In the genomic region with DNA sequence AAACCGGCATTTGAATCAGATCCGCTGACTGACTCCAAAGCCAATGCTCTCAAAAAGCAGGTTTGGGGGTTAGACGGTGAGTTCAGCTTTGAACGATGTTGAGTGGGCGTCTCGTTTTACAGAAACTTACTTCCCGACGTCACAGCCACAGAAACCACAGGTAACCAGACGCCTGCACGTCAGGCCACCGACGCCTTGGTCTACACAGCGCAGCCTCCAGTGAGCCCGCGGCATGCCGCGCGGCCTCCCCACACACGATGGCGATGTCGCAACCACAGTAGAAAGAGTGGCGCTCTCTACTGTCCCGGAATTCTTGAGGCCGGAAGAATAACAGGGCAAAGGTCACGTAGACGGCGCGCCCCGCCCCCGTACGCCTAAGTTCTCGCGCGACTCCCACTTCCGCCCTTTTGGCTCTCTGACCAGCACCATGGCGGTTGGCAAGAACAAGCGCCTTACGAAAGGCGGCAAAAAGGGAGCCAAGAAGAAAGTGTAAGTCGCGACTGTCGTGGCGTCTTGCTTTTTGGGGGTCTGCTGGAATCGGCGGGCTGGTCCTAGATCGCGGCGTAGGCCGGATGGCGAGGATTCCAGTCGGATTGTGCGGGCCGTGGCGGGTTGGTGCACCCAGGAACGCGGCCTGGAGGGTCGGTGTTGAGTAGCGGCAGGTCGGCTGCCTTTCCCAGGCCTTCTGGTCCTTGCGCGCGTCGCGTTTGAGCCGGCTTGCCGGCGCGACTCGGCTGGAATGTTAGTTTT, we compare ENCODE assay signal across 1 cellular context.
TF ChIP-seq lines count a peak whose summit lies in the region.

A gene (plus strand): TSS at position 403 of the 750 bp plus-strand sequence. CDS start 25 bp downstream, at position 428.

TF ChIP-seq in HepG2, 621 proteins besides CTCF, POLR2A, EP300 and RAD21 (continued from another document):
- TF ChIP-seq MLLT10 (CRISPR knock-in tag; IDR thresholded peaks at IDR 0.05) (no peak), XBP1 (CRISPR knock-in tag; IDR thresholded peaks at IDR 0.05) (peak; percentile 88; the same call in 1 of the 2 replicates), SRSF1 (optimal IDR thresholded peaks at IDR 0.05; ENCODE audit: low read depth, low read length) (no peak)
- TF ChIP-seq, protein P1, sequence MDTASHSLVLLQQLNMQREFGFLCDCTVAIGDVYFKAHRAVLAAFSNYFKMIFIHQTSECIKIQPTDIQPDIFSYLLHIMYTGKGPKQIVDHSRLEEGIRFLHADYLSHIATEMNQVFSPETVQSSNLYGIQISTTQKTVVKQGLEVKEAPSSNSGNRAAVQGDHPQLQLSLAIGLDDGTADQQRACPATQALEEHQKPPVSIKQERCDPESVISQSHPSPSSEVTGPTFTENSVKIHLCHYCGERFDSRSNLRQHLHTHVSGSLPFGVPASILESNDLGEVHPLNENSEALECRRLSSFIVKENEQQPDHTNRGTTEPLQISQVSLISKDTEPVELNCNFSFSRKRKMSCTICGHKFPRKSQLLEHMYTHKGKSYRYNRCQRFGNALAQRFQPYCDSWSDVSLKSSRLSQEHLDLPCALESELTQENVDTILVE (CRISPR knock-in tag; IDR thresholded peaks at IDR 0.05) = peak; percentile 94
- TF ChIP-seq, protein P2, sequence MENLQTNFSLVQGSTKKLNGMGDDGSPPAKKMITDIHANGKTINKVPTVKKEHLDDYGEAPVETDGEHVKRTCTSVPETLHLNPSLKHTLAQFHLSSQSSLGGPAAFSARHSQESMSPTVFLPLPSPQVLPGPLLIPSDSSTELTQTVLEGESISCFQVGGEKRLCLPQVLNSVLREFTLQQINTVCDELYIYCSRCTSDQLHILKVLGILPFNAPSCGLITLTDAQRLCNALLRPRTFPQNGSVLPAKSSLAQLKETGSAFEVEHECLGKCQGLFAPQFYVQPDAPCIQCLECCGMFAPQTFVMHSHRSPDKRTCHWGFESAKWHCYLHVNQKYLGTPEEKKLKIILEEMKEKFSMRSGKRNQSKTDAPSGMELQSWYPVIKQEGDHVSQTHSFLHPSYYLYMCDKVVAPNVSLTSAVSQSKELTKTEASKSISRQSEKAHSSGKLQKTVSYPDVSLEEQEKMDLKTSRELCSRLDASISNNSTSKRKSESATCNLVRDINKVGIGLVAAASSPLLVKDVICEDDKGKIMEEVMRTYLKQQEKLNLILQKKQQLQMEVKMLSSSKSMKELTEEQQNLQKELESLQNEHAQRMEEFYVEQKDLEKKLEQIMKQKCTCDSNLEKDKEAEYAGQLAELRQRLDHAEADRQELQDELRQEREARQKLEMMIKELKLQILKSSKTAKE (CRISPR knock-in tag; IDR thresholded peaks at IDR 0.05; ENCODE audit: borderline replicate concordance) = peak; percentile 55; the same call in 1 of the 2 replicates
- TF ChIP-seq, protein P3, sequence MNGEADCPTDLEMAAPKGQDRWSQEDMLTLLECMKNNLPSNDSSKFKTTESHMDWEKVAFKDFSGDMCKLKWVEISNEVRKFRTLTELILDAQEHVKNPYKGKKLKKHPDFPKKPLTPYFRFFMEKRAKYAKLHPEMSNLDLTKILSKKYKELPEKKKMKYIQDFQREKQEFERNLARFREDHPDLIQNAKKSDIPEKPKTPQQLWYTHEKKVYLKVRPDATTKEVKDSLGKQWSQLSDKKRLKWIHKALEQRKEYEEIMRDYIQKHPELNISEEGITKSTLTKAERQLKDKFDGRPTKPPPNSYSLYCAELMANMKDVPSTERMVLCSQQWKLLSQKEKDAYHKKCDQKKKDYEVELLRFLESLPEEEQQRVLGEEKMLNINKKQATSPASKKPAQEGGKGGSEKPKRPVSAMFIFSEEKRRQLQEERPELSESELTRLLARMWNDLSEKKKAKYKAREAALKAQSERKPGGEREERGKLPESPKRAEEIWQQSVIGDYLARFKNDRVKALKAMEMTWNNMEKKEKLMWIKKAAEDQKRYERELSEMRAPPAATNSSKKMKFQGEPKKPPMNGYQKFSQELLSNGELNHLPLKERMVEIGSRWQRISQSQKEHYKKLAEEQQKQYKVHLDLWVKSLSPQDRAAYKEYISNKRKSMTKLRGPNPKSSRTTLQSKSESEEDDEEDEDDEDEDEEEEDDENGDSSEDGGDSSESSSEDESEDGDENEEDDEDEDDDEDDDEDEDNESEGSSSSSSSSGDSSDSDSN (CRISPR knock-in tag; IDR thresholded peaks at IDR 0.05) = peak; percentile 83
